10 cellular contexts compared by ENCODE assay signal in genomic region chr22:20211997-20212753, GRCh38. TPM values are rescaled to one million over a fixed set of nuclear protein-coding genes. Genes with fewer than 3 reads are reported as not detected.
A peak's percentile ranks its signal among the peaks of the same experiment; 100 is the strongest.
DNase-seq lines count a peak whose midpoint lies in the region; ATAC-seq lines count a peak whose summit lies in the region.
"Had no signal": no experiment of that assay in that cellular context is flagged by ENCODE, and none has a peak within 500 bp of the region (broad histone marks: within the 10 kb centered on the region; RNA-seq: fewer than 3 reads in every experiment).

No MANE protein-coding gene starts in this region.

- intact Hi-C loops in left ventricle myocardium superior (cut with micrococcal nuclease), result no loop called here

- H3K27me3 ChIP-seq in SJCRH30, result peaks cover 19% of the 10 kb centered on the region; the same call in 1 of the 2 replicates

- ATAC-seq in left ventricle myocardium superior (peak; percentile 86), HG02885 (IDR thresholded peaks at IDR 0.05; ENCODE audit: poor library complexity, unreplicated experiment) (no peak), HG03108 (IDR thresholded peaks at IDR 0.05; ENCODE audit: unreplicated experiment) (no peak)
- ATAC-seq in stimulated activated naive CD8-positive, alpha-beta T cell treated with anti-CD3 and anti-CD28 coated beads, Interleukin-15, amount 100 ng/mL, for 72 hours, result no peak

- no peaks in the 10 kb centered on the region for H3K9me3 Mint-ChIP-seq in stimulated activated naive CD8-positive, alpha-beta T cell treated with anti-CD3 and anti-CD28 coated beads, Interleukin-15, amount 100 ng/mL, for 72 hours

- peak overlapping the region; percentile 36 for H3K4me3 ChIP-seq in SJCRH30
- H3K4me3 ChIP-seq: skin epidermis had no signal

- peaks cover 17% of the 10 kb centered on the region for H3K4me1 Mint-ChIP-seq in stimulated activated naive CD8-positive, alpha-beta T cell treated with anti-CD3 and anti-CD28 coated beads, Interleukin-15, amount 100 ng/mL, for 72 hours

- no peaks in the 10 kb centered on the region for H3K36me3 ChIP-seq in SJCRH30

- no peaks in the 10 kb centered on the region for H3K27me3 Mint-ChIP-seq in stimulated activated naive CD8-positive, alpha-beta T cell treated with anti-CD3 and anti-CD28 coated beads, Interleukin-15, amount 100 ng/mL, for 72 hours

- H3K27ac Mint-ChIP-seq in stimulated activated naive CD8-positive, alpha-beta T cell treated with anti-CD3 and anti-CD28 coated beads, Interleukin-15, amount 100 ng/mL, for 72 hours, result no peak overlapping the region

- peak; percentile 10 for DNase-seq in NCI-H146 (lab: John Stamatoyannopoulos, UW)
- DNase-seq in NCI-H146 treated with DMSO at 0.1 percent for 48 hours (lab: John Stamatoyannopoulos, UW; ENCODE audit: unreplicated experiment), result no peak
- DNase-seq in SJCRH30, result peak; percentile 91 to 93
- DNase-seq in left ventricle myocardium superior, result peak; percentile 84
- DNase-seq in stimulated activated naive CD8-positive, alpha-beta T cell treated with anti-CD3 and anti-CD28 coated beads, Interleukin-15, amount 100 ng/mL, for 72 hours, result no peak
- DNase-seq: OCI-M1 had no signal

- H3K4me1 ChIP-seq in SJCRH30, result peaks cover 12% of the 10 kb centered on the region

- H3K9me3 ChIP-seq in SJCRH30 (replicated peaks), result no peaks in the 10 kb centered on the region

- no peak overlapping the region for H3K27ac ChIP-seq in SJCRH30
- H3K27ac ChIP-seq in temporal lobe (ENCODE audit: low read depth, low read length), result peak overlapping the region; percentile 52
- H3K27ac ChIP-seq: skin epidermis had no signal

- H3K4me3 Mint-ChIP-seq in stimulated activated naive CD8-positive, alpha-beta T cell treated with anti-CD3 and anti-CD28 coated beads, Interleukin-15, amount 100 ng/mL, for 72 hours, result no peak overlapping the region

RNA-seq across cellular contexts. Expression of gene RTN4R, which starts 55.9 kb away (rescaled TPM):
- 0.10 and 0.30 TPM in 2 replicates for total RNA-seq in SJCRH30 (2014; rRNA removed; shearing (Covaris generic))
- total RNA-seq in left ventricle myocardium superior (1.2 TPM), temporal lobe (7.6 TPM)

Comparison
In these comparisons a context has a peak if more than half of its experiments do, and no peak if none do; other contexts are left out.
1. DNase-seq: peak in NCI-H146 (single experiment), SJCRH30 (2 of 2) and left ventricle myocardium superior (single experiment); none in NCI-H146 treated with DMSO at 0.1 percent for 48 hours (single experiment) and stimulated activated naive CD8-positive, alpha-beta T cell treated with anti-CD3 and anti-CD28 coated beads, Interleukin-15, amount 100 ng/mL, for 72 hours (0 of 2).